In genomic region chr5:177471610-177472356, GRCh38 we compare ENCODE assay signal across 7 cellular contexts. TPM values are rescaled to one million over a fixed set of nuclear protein-coding genes. Genes with fewer than 3 reads are reported as not detected.
DNase-seq lines count a peak whose midpoint lies in the region; ATAC-seq, FAIRE-seq and TF ChIP-seq lines count a peak whose summit lies in the region.

No MANE protein-coding gene starts in this region.

- DNase-seq in ascending aorta (ENCODE audit: low spot score in 2 of 2): no peak
- peak; percentile 80 for DNase-seq in iris pigment epithelial cell (ENCODE audit: low read depth)
- no peak for DNase-seq in suprapubic skin (ENCODE audit: low spot score in 2 of 2)
- no peak for DNase-seq in GM19239 (ENCODE audit: insufficient read length, low spot score)

- ATAC-seq in GM21528 (IDR thresholded peaks at IDR 0.05; ENCODE audit: low FRiP score, unreplicated experiment): no peak
- no peak for ATAC-seq in HG03432 (IDR thresholded peaks at IDR 0.05; ENCODE audit: unreplicated experiment)

- TF ChIP-seq EP300 in suprapubic skin (IDR thresholded peaks at IDR 0.05): no peak

- H3K9me3 ChIP-seq in HUES64 (ENCODE audit: insufficient read depth, low read depth, low read length) (no peaks in the 10 kb centered on the region), ascending aorta (no peaks in the 10 kb centered on the region), suprapubic skin (no peaks in the 10 kb centered on the region)

- H3K4me3 ChIP-seq in HUES64 (ENCODE audit: low read length) (peak overlapping the region; percentile 98), ascending aorta (peak overlapping the region; percentile 91 to 94), suprapubic skin (peak overlapping the region; percentile 85)

- no peaks in the 10 kb centered on the region for H3K27me3 ChIP-seq in HUES64 (ENCODE audit: insufficient read depth, low read length)
- no peaks in the 10 kb centered on the region for H3K27me3 ChIP-seq in ascending aorta
- no peaks in the 10 kb centered on the region for H3K27me3 ChIP-seq in suprapubic skin

- no peak for FAIRE-seq in GM19239 (lab: Jason Lieb, UNC)

- H3K4me1 ChIP-seq in HUES64 (ENCODE audit: insufficient read depth, low read length) (peaks cover 40% of the 10 kb centered on the region), ascending aorta (peaks cover 26 to 62% of the 10 kb centered on the region in 2 donors), suprapubic skin (peaks cover 62% of the 10 kb centered on the region)

- TF ChIP-seq POLR2A in suprapubic skin (IDR thresholded peaks at IDR 0.05): no peak

- H3K36me3 ChIP-seq in HUES64 (ENCODE audit: insufficient read depth, low read length) (peaks cover 52% of the 10 kb centered on the region), ascending aorta (peaks cover 15% of the 10 kb centered on the region in 2 donors), suprapubic skin (peaks cover 14% of the 10 kb centered on the region)

- intact Hi-C loops in ascending aorta (cut with DNase I): no loop called here

- H3K27ac ChIP-seq in HUES64 (ENCODE audit: low read depth, low read length) (peak overlapping the region; percentile 94), ascending aorta (peak overlapping the region; percentile 91), suprapubic skin (peak overlapping the region; percentile 88)

- H3K9ac ChIP-seq in HUES64 (ENCODE audit: low read depth, low read length): peak overlapping the region; percentile 98

- WGBS in HUES64: 63% methylated on average over 14 of the region's 14 CpGs
- WGBS in suprapubic skin: 51% methylated on average over 8 of the region's 14 CpGs

- TF ChIP-seq CTCF in ascending aorta (IDR thresholded peaks at IDR 0.05) (no peak), suprapubic skin (IDR thresholded peaks at IDR 0.05) (no peak)

RNA-seq across cellular contexts. Expression of gene DBN1, which starts 1.7 kb away (rescaled TPM):
- 252 TPM for polyA plus RNA-seq in HUES64 (2013, experiment 1 of 2)
- 228 TPM for polyA plus RNA-seq in HUES64 (2013, experiment 2 of 2)
- 151 TPM for total RNA-seq in ascending aorta
- total RNA-seq in suprapubic skin: 10 to 100 TPM; 13.1 to 43.4 (median 25.3) TPM

RNA-seq across cellular contexts. Expression of gene PRR7, which starts 25.2 kb away (rescaled TPM):
- 5.5 TPM for polyA plus RNA-seq in HUES64 (2013, experiment 1 of 2)
- polyA plus RNA-seq in HUES64 (2013, experiment 2 of 2): 7.7 TPM
- total RNA-seq in ascending aorta (18.1 TPM), suprapubic skin (1 to 10 TPM; 5.7 to 9.8 (median 7.8) TPM)

RNA-seq across cellular contexts. Expression of gene PDLIM7, which starts 25.6 kb away (rescaled TPM):
- polyA plus RNA-seq in HUES64 (2013, experiment 1 of 2): 118 TPM
- polyA plus RNA-seq in HUES64 (2013, experiment 2 of 2): 108 TPM
- total RNA-seq in ascending aorta: 1,082 TPM
- 10 to 100 TPM; 28.7 to 41.3 (median 32.0) TPM for total RNA-seq in suprapubic skin

RNA-seq across cellular contexts. Expression of gene DOK3, which starts 37.8 kb away (rescaled TPM):
- 6.6 TPM for polyA plus RNA-seq in HUES64 (2013, experiment 1 of 2)
- 3.0 TPM for polyA plus RNA-seq in HUES64 (2013, experiment 2 of 2)
- total RNA-seq in ascending aorta (0.32 TPM), suprapubic skin (1 to 10 TPM in 3 of 4 donors, under 1 TPM in 1; 0.89 to 7.3 (median 1.8) TPM)

RNA-seq across cellular contexts. Expression of gene DDX41, which starts 45.0 kb away (rescaled TPM):
- polyA plus RNA-seq in HUES64 (2013, experiment 1 of 2): 72.2 TPM
- 64.1 TPM for polyA plus RNA-seq in HUES64 (2013, experiment 2 of 2)
- total RNA-seq in ascending aorta: 117 TPM
- 100 to 1,000 TPM in 2 of 4 donors, 10 to 100 TPM in 2; 83.8 to 148 (median 103) TPM for total RNA-seq in suprapubic skin

Comparison
In these comparisons a context has a peak if more than half of its experiments do, and no peak if none do; other contexts are left out.
1. RNA of gene PDLIM7, which starts 25.6 kb away (total RNA-seq): 1,082 TPM in ascending aorta (single experiment); 28.7 to 41.3 TPM in suprapubic skin; every median in the first group is over 10 times any median in the second.
2. Peak in every context shown above with its lines, with median percentiles within 50 percentile points of each other: H3K27ac ChIP-seq and H3K4me3 ChIP-seq.